In the genomic region with DNA sequence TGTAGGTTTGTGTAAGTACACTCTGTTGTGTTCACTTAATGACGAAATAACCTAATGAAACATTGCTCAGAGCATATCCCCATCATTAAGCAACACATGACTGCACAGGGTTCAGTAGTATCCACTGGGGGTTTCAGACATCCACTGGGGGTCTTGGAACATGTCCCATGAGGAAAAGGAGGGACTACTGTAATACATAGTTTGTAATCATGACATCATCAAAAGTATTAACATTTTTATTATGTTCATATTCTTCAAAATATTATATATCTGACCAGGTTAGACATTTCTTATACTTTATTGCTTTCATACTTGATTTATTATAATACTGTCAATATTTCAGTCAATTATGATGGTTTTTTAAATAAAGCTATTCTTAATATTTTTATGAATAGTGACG, we compare ENCODE assay signal across 24 cellular contexts.
"Had no signal": no experiment of that assay in that cellular context is flagged by ENCODE, and none has a peak within 500 bp of the region (broad histone marks: within the 10 kb centered on the region; RNA-seq: fewer than 3 reads in every experiment).

No MANE protein-coding gene starts in this region.

- H3K9me3 Mint-ChIP-seq: endodermal cell; naive thymus-derived CD8-positive, alpha-beta T cell; neural progenitor cell; stimulated activated naive CD8-positive, alpha-beta T cell treated with anti-CD3 and anti-CD28 coated beads, Interleukin-15, amount 100 ng/mL, for 72 hours had no signal

- H3K4me3 ChIP-seq: coronary artery, mucosa of descending colon, neural progenitor cell, pancreas, smooth muscle cell, testis, tibial nerve, upper lobe of right lung, vagina had no signal

- H3K4me3 Mint-ChIP-seq: endodermal cell; naive thymus-derived CD8-positive, alpha-beta T cell; neural progenitor cell; stimulated activated naive CD8-positive, alpha-beta T cell treated with anti-CD3 and anti-CD28 coated beads, Interleukin-15, amount 100 ng/mL, for 72 hours had no signal

- H3K27me3 Mint-ChIP-seq: naive thymus-derived CD8-positive, alpha-beta T cell; progenitor cell of endocrine pancreas; stimulated activated naive CD8-positive, alpha-beta T cell treated with anti-CD3 and anti-CD28 coated beads, Interleukin-15, amount 100 ng/mL, for 72 hours had no signal

- H3K27ac Mint-ChIP-seq: endodermal cell, neural progenitor cell, progenitor cell of endocrine pancreas had no signal

- ATAC-seq: left lobe of liver; mucosa of descending colon; naive thymus-derived CD8-positive, alpha-beta T cell; pancreas; right cardiac atrium; stimulated activated naive CD8-positive, alpha-beta T cell treated with anti-CD3 and anti-CD28 coated beads, Interleukin-15, amount 100 ng/mL, for 72 hours; upper lobe of right lung had no signal

- DNase-seq: effector CD4-positive, alpha-beta T cell; endodermal cell; erythroblast; foreskin melanocyte; head of caudate nucleus; hippocampal formation; mammary epithelial cell; mucosa of descending colon; naive thymus-derived CD8-positive, alpha-beta T cell; nucleus accumbens; pancreas; right cardiac atrium; stimulated activated CD4-positive, alpha-beta T cell treated with anti-CD3 and anti-CD28 coated beads, Interleukin-2, amount 100 ng/mL, for 48 hours; stimulated activated naive CD8-positive, alpha-beta T cell treated with anti-CD3 and anti-CD28 coated beads, Interleukin-15, amount 100 ng/mL, for 72 hours; testis; upper lobe of right lung had no signal

- FAIRE-seq: endothelial cell of umbilical vein, pancreas had no signal

- H3K4me1 Mint-ChIP-seq: endodermal cell; neural progenitor cell; stimulated activated naive CD8-positive, alpha-beta T cell treated with anti-CD3 and anti-CD28 coated beads, Interleukin-15, amount 100 ng/mL, for 72 hours had no signal

- H3K27me3 ChIP-seq: neural progenitor cell, pancreas, testis, tibial nerve, upper lobe of right lung, vagina had no signal
